ENCODE assay signal across 2 cellular contexts in genomic region chr22:25494774-25495173, GRCh38.
TF ChIP-seq lines count a peak whose summit lies in the region.

No MANE protein-coding gene starts in this region.

TF ChIP-seq in GM12878, 131 proteins besides CTCF, POLR2A, EP300 and RAD21 (continued from another document and continues in another):
- TF ChIP-seq, protein P1, sequence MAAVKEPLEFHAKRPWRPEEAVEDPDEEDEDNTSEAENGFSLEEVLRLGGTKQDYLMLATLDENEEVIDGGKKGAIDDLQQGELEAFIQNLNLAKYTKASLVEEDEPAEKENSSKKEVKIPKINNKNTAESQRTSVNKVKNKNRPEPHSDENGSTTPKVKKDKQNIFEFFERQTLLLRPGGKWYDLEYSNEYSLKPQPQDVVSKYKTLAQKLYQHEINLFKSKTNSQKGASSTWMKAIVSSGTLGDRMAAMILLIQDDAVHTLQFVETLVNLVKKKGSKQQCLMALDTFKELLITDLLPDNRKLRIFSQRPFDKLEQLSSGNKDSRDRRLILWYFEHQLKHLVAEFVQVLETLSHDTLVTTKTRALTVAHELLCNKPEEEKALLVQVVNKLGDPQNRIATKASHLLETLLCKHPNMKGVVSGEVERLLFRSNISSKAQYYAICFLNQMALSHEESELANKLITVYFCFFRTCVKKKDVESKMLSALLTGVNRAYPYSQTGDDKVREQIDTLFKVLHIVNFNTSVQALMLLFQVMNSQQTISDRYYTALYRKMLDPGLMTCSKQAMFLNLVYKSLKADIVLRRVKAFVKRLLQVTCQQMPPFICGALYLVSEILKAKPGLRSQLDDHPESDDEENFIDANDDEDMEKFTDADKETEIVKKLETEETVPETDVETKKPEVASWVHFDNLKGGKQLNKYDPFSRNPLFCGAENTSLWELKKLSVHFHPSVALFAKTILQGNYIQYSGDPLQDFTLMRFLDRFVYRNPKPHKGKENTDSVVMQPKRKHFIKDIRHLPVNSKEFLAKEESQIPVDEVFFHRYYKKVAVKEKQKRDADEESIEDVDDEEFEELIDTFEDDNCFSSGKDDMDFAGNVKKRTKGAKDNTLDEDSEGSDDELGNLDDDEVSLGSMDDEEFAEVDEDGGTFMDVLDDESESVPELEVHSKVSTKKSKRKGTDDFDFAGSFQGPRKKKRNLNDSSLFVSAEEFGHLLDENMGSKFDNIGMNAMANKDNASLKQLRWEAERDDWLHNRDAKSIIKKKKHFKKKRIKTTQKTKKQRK (IDR thresholded peaks at IDR 0.05; ENCODE audit: low read depth, low read length) = no peak
- no peak for TF ChIP-seq HSF1 (IDR thresholded peaks at IDR 0.05; ENCODE audit: low read depth, low read length)
- TF ChIP-seq FOXK2 (IDR thresholded peaks at IDR 0.05) = no peak
- no peak for TF ChIP-seq ASH2L (IDR thresholded peaks at IDR 0.05; ENCODE audit: borderline replicate concordance, low read depth)
- TF ChIP-seq YY1 (IDR thresholded peaks at IDR 0.05; ENCODE audit: low read depth, low read length) = no peak
- TF ChIP-seq BACH1 (IDR thresholded peaks at IDR 0.05; ENCODE audit: borderline replicate concordance) = peak; percentile 91; the same call in 1 of the 2 replicates
- TF ChIP-seq CBX3 (IDR thresholded peaks at IDR 0.05; ENCODE audit: borderline replicate concordance, low read depth) = no peak
- peak; percentile 80 for TF ChIP-seq RUNX3 (IDR thresholded peaks at IDR 0.05; ENCODE audit: low read length)
- TF ChIP-seq DPF2 (IDR thresholded peaks at IDR 0.05) = peak; percentile 100
- TF ChIP-seq SREBF1 (IDR thresholded peaks at IDR 0.05; ENCODE audit: low read length) = no peak
- peak; percentile 66 for TF ChIP-seq IKZF1 (conservative IDR thresholded peaks at IDR 0.05)
- TF ChIP-seq BRCA1 (IDR thresholded peaks at IDR 0.05; ENCODE audit: low read depth, low read length) = no peak
- TF ChIP-seq PAX8 (IDR thresholded peaks at IDR 0.05) = no peak
- peak; percentile 61; the same call in 1 of the 2 replicates for TF ChIP-seq ZNF207 (IDR thresholded peaks at IDR 0.05; ENCODE audit: borderline replicate concordance)
- TF ChIP-seq, protein P2, sequence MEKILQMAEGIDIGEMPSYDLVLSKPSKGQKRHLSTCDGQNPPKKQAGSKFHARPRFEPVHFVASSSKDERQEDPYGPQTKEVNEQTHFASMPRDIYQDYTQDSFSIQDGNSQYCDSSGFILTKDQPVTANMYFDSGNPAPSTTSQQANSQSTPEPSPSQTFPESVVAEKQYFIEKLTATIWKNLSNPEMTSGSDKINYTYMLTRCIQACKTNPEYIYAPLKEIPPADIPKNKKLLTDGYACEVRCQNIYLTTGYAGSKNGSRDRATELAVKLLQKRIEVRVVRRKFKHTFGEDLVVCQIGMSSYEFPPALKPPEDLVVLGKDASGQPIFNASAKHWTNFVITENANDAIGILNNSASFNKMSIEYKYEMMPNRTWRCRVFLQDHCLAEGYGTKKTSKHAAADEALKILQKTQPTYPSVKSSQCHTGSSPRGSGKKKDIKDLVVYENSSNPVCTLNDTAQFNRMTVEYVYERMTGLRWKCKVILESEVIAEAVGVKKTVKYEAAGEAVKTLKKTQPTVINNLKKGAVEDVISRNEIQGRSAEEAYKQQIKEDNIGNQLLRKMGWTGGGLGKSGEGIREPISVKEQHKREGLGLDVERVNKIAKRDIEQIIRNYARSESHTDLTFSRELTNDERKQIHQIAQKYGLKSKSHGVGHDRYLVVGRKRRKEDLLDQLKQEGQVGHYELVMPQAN (conservative IDR thresholded peaks at IDR 0.05) = peak; percentile 43; the same call in 1 of the 2 replicates
- TF ChIP-seq ZNF217 (IDR thresholded peaks at IDR 0.05) = peak; percentile 96
- TF ChIP-seq, protein P3, sequence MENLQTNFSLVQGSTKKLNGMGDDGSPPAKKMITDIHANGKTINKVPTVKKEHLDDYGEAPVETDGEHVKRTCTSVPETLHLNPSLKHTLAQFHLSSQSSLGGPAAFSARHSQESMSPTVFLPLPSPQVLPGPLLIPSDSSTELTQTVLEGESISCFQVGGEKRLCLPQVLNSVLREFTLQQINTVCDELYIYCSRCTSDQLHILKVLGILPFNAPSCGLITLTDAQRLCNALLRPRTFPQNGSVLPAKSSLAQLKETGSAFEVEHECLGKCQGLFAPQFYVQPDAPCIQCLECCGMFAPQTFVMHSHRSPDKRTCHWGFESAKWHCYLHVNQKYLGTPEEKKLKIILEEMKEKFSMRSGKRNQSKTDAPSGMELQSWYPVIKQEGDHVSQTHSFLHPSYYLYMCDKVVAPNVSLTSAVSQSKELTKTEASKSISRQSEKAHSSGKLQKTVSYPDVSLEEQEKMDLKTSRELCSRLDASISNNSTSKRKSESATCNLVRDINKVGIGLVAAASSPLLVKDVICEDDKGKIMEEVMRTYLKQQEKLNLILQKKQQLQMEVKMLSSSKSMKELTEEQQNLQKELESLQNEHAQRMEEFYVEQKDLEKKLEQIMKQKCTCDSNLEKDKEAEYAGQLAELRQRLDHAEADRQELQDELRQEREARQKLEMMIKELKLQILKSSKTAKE (IDR thresholded peaks at IDR 0.05; ENCODE audit: low read depth, poor library complexity, severe bottlenecking) = peak; percentile 68
- TF ChIP-seq IKZF2 (IDR thresholded peaks at IDR 0.05) = peak; percentile 83 to 87; a peak in 3 of 4 replicates
- TF ChIP-seq ZZZ3 (IDR thresholded peaks at IDR 0.05; ENCODE audit: control insufficient read depth, insufficient read length, low read depth) = no peak
- 0 out of 2 replicates have a peak, but pooled peaks have one; percentile 17 for TF ChIP-seq NR2F1 (conservative IDR thresholded peaks at IDR 0.05)
- peak; percentile 98; the same call in 1 of the 2 replicates for TF ChIP-seq WRNIP1 (IDR thresholded peaks at IDR 0.05; ENCODE audit: borderline replicate concordance, low read depth, low read length)

TF ChIP-seq in SK-N-SH, 30 proteins besides CTCF, POLR2A, EP300 and RAD21 (continued from another document):
- TF ChIP-seq CHD2 (IDR thresholded peaks at IDR 0.05; ENCODE audit: low read length, partially characterized antibody) = no peak
- TF ChIP-seq RCOR1 (IDR thresholded peaks at IDR 0.05; ENCODE audit: low read length) = no peak
- no peak for TF ChIP-seq RXRA (IDR thresholded peaks at IDR 0.05; ENCODE audit: borderline replicate concordance, low read depth)
- TF ChIP-seq MXI1 (IDR thresholded peaks at IDR 0.05; ENCODE audit: low read depth, low read length) = no peak
- TF ChIP-seq JUND (IDR thresholded peaks at IDR 0.05) = no peak
- no peak for TF ChIP-seq TAF1 (IDR thresholded peaks at IDR 0.05; ENCODE audit: borderline replicate concordance, low read depth, low read length)
- no peak for TF ChIP-seq NFIC (IDR thresholded peaks at IDR 0.05; ENCODE audit: borderline replicate concordance)
- TF ChIP-seq, protein P4, sequence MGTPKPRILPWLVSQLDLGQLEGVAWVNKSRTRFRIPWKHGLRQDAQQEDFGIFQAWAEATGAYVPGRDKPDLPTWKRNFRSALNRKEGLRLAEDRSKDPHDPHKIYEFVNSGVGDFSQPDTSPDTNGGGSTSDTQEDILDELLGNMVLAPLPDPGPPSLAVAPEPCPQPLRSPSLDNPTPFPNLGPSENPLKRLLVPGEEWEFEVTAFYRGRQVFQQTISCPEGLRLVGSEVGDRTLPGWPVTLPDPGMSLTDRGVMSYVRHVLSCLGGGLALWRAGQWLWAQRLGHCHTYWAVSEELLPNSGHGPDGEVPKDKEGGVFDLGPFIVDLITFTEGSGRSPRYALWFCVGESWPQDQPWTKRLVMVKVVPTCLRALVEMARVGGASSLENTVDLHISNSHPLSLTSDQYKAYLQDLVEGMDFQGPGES (IDR thresholded peaks at IDR 0.05; ENCODE audit: low read depth, low read length) = no peak
- no peak for TF ChIP-seq FOSL2 (IDR thresholded peaks at IDR 0.05; ENCODE audit: borderline replicate concordance, low read depth)
- no peak for TF ChIP-seq FOXM1 (IDR thresholded peaks at IDR 0.05; ENCODE audit: low read depth)
- TF ChIP-seq TCF12 (IDR thresholded peaks at IDR 0.05) = no peak
